9 cellular contexts compared by ENCODE assay signal in genomic region chr12:12007001-12007712, GRCh38.
DNase-seq lines count a peak whose midpoint lies in the region; ATAC-seq and TF ChIP-seq lines count a peak whose summit lies in the region.
"Had no signal": no experiment of that assay in that cellular context is flagged by ENCODE, and none has a peak within 500 bp of the region (broad histone marks: within the 10 kb centered on the region; RNA-seq: fewer than 3 reads in every experiment).

No MANE protein-coding gene starts in this region.

- peak overlapping the region; percentile 96 for H3K27ac Mint-ChIP-seq in activated naive CD8-positive, alpha-beta T cell

- H3K4me3 Mint-ChIP-seq in activated naive CD8-positive, alpha-beta T cell, result peak overlapping the region; percentile 63

- peaks cover 2% of the 10 kb centered on the region for H3K36me3 Mint-ChIP-seq in activated naive CD8-positive, alpha-beta T cell

- DNase-seq in GM13976 (ENCODE audit: low spot score) (peak; percentile 77), T-helper 9 cell (peak; percentile 20), Karpas-422 (no peak), KBM-7 (no peak), AG08396 (ENCODE audit: low spot score) (no peak)
- DNase-seq in stimulated activated CD4-positive, alpha-beta T cell treated with anti-CD3 and anti-CD28 coated beads, Interleukin-4, amount 100 ng/mL, for 4 hours, result peak; percentile 56 to 78
- DNase-seq: NCI-H2029 had no signal

- in situ Hi-C loops in GM13976 (cut with MboI; ENCODE audit: low sequenced_read_pairs, unreplicated experiment), result no loop called here
- in situ Hi-C loops in KBM-7 (cut with MboI; ENCODE audit: low pct_unique_long_range_greater_than_20kb, low sequenced_read_pairs), result no loop called here

- no peaks in the 10 kb centered on the region for H4K20me1 ChIP-seq in Karpas-422 (ENCODE audit: insufficient read depth, low read depth, low read length)

- peaks cover 10% of the 10 kb centered on the region for H3K4me1 ChIP-seq in Karpas-422 (ENCODE audit: low read length)

- no peak for TF ChIP-seq CTCF in GM13976 (IDR thresholded peaks at IDR 0.05; ENCODE audit: borderline replicate concordance, control extremely low read depth, extremely low read depth, insufficient read depth, missing control alignments)

- no peak overlapping the region for H3K4me3 ChIP-seq in Karpas-422 (ENCODE audit: low read length)

- no peak overlapping the region for H2AFZ ChIP-seq in Karpas-422 (ENCODE audit: low read length)

- H3K79me2 ChIP-seq in Karpas-422 (ENCODE audit: low read length), result no peaks in the 10 kb centered on the region

- no peaks in the 10 kb centered on the region for H3K27me3 ChIP-seq in Karpas-422 (ENCODE audit: low read length)

- no peaks in the 10 kb centered on the region for H3K36me3 ChIP-seq in Karpas-422 (ENCODE audit: insufficient read depth, low read length)

- H3K27ac ChIP-seq in Karpas-422 (ENCODE audit: low read length), result no peak overlapping the region

- no peaks in the 10 kb centered on the region for H3K27me3 Mint-ChIP-seq in activated naive CD8-positive, alpha-beta T cell

- H3K9me2 ChIP-seq in Karpas-422 (replicated peaks; ENCODE audit: insufficient read depth, low read length), result no peaks in the 10 kb centered on the region

- ATAC-seq in GM19395 (IDR thresholded peaks at IDR 0.05; ENCODE audit: unreplicated experiment), result no peak

- H3K9me3 ChIP-seq in Karpas-422 (ENCODE audit: low read length), result no peaks in the 10 kb centered on the region

- H3K4me1 Mint-ChIP-seq in activated naive CD8-positive, alpha-beta T cell (ENCODE audit: low read depth), result peaks cover 70% of the 10 kb centered on the region

- H3K9ac ChIP-seq in Karpas-422 (ENCODE audit: low read length), result no peak overlapping the region

- no peak overlapping the region for H3K4me2 ChIP-seq in Karpas-422 (ENCODE audit: low read depth, low read length, poor library complexity, severe bottlenecking)

- H3K9me3 Mint-ChIP-seq in activated naive CD8-positive, alpha-beta T cell (ENCODE audit: low read depth), result no peaks in the 10 kb centered on the region

Comparison
In these comparisons a context has a peak if more than half of its experiments do, and no peak if none do; other contexts are left out.
1. DNase-seq: peak in GM13976 (single experiment), T-helper 9 cell (single experiment) and stimulated activated CD4-positive, alpha-beta T cell treated with anti-CD3 and anti-CD28 coated beads, Interleukin-4, amount 100 ng/mL, for 4 hours (2 of 2); none in Karpas-422 (single experiment), KBM-7 (single experiment) and AG08396 (single experiment).